ENCODE assay signal across 2 cellular contexts in genomic region chr3:141804447-141804777, GRCh38.
A peak's percentile ranks its signal among the peaks of the same experiment; 100 is the strongest.
TF ChIP-seq lines count a peak whose summit lies in the region.

No MANE protein-coding gene starts in this region.

TF ChIP-seq in HEK293, 187 proteins besides CTCF, POLR2A, EP300 and RAD21 (continued from another document):
- TF ChIP-seq ZNF426 (tag by site-specific recombination; IDR thresholded peaks at IDR 0.05): no peak
- 0 out of 2 replicates have a peak, but pooled peaks have one; percentile 47 for TF ChIP-seq ZSCAN4 (tag by site-specific recombination; IDR thresholded peaks at IDR 0.05)
- TF ChIP-seq ZNF776 (tag by site-specific recombination; IDR thresholded peaks at IDR 0.05; ENCODE audit: borderline replicate concordance): no peak
- TF ChIP-seq ZNF747 (tag by site-specific recombination; IDR thresholded peaks at IDR 0.05): peak; percentile 35; the same call in 1 of the 2 replicates
- TF ChIP-seq ZNF571 (tag by site-specific recombination; IDR thresholded peaks at IDR 0.05): no peak
- no peak for TF ChIP-seq KLF8 (tag by site-specific recombination; IDR thresholded peaks at IDR 0.05)
- no peak for TF ChIP-seq ZNF366 (tag by site-specific recombination; conservative IDR thresholded peaks at IDR 0.05)
- TF ChIP-seq ZNF16 (tag by site-specific recombination; IDR thresholded peaks at IDR 0.05; ENCODE audit: low read depth): no peak; the same call in 1 of the 2 replicates
- no peak for TF ChIP-seq ZNF24 (tag by site-specific recombination; IDR thresholded peaks at IDR 0.05)

TF ChIP-seq in GM12878, 131 proteins besides CTCF, POLR2A, EP300 and RAD21 (continued from another document):
- no peak for TF ChIP-seq BCLAF1 (IDR thresholded peaks at IDR 0.05)
